ENCODE assay signal across 9 cellular contexts in genomic region chr1:23591460-23592208, GRCh38.
A peak's percentile ranks its signal among the peaks of the same experiment; 100 is the strongest.
DNase-seq lines count a peak whose midpoint lies in the region; ATAC-seq and TF ChIP-seq lines count a peak whose summit lies in the region.
"Had no signal": no experiment of that assay in that cellular context is flagged by ENCODE, and none has a peak within 500 bp of the region (broad histone marks: within the 10 kb centered on the region; RNA-seq: fewer than 3 reads in every experiment).

No MANE protein-coding gene starts in this region.

- no peak for TF ChIP-seq CTCF in WERI-Rb-1 (IDR thresholded peaks at IDR 0.05; ENCODE audit: low read depth, low read length)

- no peak overlapping the region for H3K4me3 ChIP-seq in WERI-Rb-1 (ENCODE audit: low read depth, low read length)
- H3K4me3 ChIP-seq: body of pancreas had no signal

- no peaks in the 10 kb centered on the region for H3K27me3 ChIP-seq in WERI-Rb-1 (ENCODE audit: insufficient read depth, low read depth, severe bottlenecking)
- H3K27me3 ChIP-seq: body of pancreas had no signal

- H3K27me3 Mint-ChIP-seq in memory B cell, result no peaks in the 10 kb centered on the region

- H3K4me1 Mint-ChIP-seq in memory B cell, result peaks cover 77% of the 10 kb centered on the region

- H3K27ac ChIP-seq in WERI-Rb-1, result peak overlapping the region; percentile 89
- H3K27ac ChIP-seq: body of pancreas had no signal

- DNase-seq in DMS53 (lab: John Stamatoyannopoulos, UW) (peak; percentile 88), WERI-Rb-1 (no peak), memory B cell (ENCODE audit: low spot score in 2 of 2) (no peak), KG1 (lab: John Stamatoyannopoulos, UW) (no peak), NCI-H187 treated with DMSO at 0.1 percent for 48 hours (lab: John Stamatoyannopoulos, UW) (no peak)

- H3K36me3 Mint-ChIP-seq in memory B cell, result no peaks in the 10 kb centered on the region

- H3K9me3 Mint-ChIP-seq in memory B cell, result no peaks in the 10 kb centered on the region

- ATAC-seq in GM21737 (IDR thresholded peaks at IDR 0.05; ENCODE audit: unreplicated experiment) (peak; percentile 56), memory B cell (ENCODE audit: low read depth) (peak; percentile 52), HG02610 (IDR thresholded peaks at IDR 0.05; ENCODE audit: unreplicated experiment) (no peak), HG03159 (IDR thresholded peaks at IDR 0.05; ENCODE audit: unreplicated experiment) (no peak)
- ATAC-seq: body of pancreas had no signal

- H3K27ac Mint-ChIP-seq in memory B cell, result peak overlapping the region; percentile 100

- H3K36me3 ChIP-seq in WERI-Rb-1, result no peaks in the 10 kb centered on the region

- peak overlapping the region; percentile 64 for H3K4me3 Mint-ChIP-seq in memory B cell

- no peaks in the 10 kb centered on the region for H3K9me3 ChIP-seq in WERI-Rb-1 (ENCODE audit: severe bottlenecking)
- H3K9me3 ChIP-seq: body of pancreas had no signal

Comparison
In these comparisons a context has a peak if more than half of its experiments do, and no peak if none do; other contexts are left out.
1. ATAC-seq: peak in GM21737 (single experiment) and memory B cell (single experiment); none in HG02610 (single experiment) and HG03159 (single experiment).